ENCODE assay signal across 10 cellular contexts in genomic region chr12:38886064-38886463, GRCh38. TPM values are rescaled to one million over a fixed set of nuclear protein-coding genes. Genes with fewer than 3 reads are reported as not detected.
DNase-seq lines count a peak whose midpoint lies in the region; ATAC-seq, FAIRE-seq and TF ChIP-seq lines count a peak whose summit lies in the region.
"Had no signal": no experiment of that assay in that cellular context is flagged by ENCODE, and none has a peak within 500 bp of the region (broad histone marks: within the 10 kb centered on the region; RNA-seq: fewer than 3 reads in every experiment).

No MANE protein-coding gene starts in this region.

- H3K4me3 Mint-ChIP-seq in Calu3 (ENCODE audit: low read depth, unreplicated experiment), result no peak overlapping the region
- H3K4me3 Mint-ChIP-seq in endothelial cell (ENCODE audit: unreplicated experiment), result no peak overlapping the region

- H3K27ac Mint-ChIP-seq in Calu3 (ENCODE audit: unreplicated experiment) (peak overlapping the region; percentile 67), endothelial cell (ENCODE audit: unreplicated experiment) (no peak overlapping the region)

- no peak overlapping the region for H3K4me3 ChIP-seq in bronchial epithelial cell (ENCODE audit: low read depth, low read length)
- H3K4me3 ChIP-seq: lung had no signal

- H3K4me1 Mint-ChIP-seq in Calu3 (ENCODE audit: low read depth, unreplicated experiment), result peaks cover 15% of the 10 kb centered on the region
- H3K4me1 Mint-ChIP-seq in endothelial cell (ENCODE audit: unreplicated experiment), result no peaks in the 10 kb centered on the region

- H3K27me3 ChIP-seq in bronchial epithelial cell (ENCODE audit: control insufficient read depth, insufficient read depth, low read length), result no peaks in the 10 kb centered on the region

- H3K27me3 Mint-ChIP-seq in Calu3 (ENCODE audit: unreplicated experiment), result no peaks in the 10 kb centered on the region
- H3K27me3 Mint-ChIP-seq in endothelial cell (ENCODE audit: unreplicated experiment), result peaks cover 1% of the 10 kb centered on the region

- H3K36me3 ChIP-seq in bronchial epithelial cell (ENCODE audit: control insufficient read depth, insufficient read depth, low read length), result no peaks in the 10 kb centered on the region

- peak; percentile 20 for DNase-seq in Calu3
- DNase-seq in HT1080 (ENCODE audit: low read depth), result peak; percentile 70
- DNase-seq in bronchial epithelial cell (ENCODE audit: low read depth), result peak; percentile 89
- peak; percentile 62 to 86 for DNase-seq in lung microvascular endothelial cell (ENCODE audit: low read depth in 2 of 2)
- no peak for DNase-seq in foreskin melanocyte
- no peak for DNase-seq in endothelial cell (ENCODE audit: low spot score)
- DNase-seq: T-helper 2 cell had no signal

- no TSS peak for BruUV-seq in Calu3 (replicated peaks; lab: Mats Ljungman, UMichigan)

- H3K9me3 Mint-ChIP-seq in Calu3 (ENCODE audit: low read depth, unreplicated experiment) (peaks cover 7% of the 10 kb centered on the region), endothelial cell (ENCODE audit: unreplicated experiment) (no peaks in the 10 kb centered on the region)

- CTCF ChIA-PET in Calu3 (lab: Charles Lee), result no interaction called here

- ATAC-seq in HG03342 (IDR thresholded peaks at IDR 0.05; ENCODE audit: unreplicated experiment), result no peak
- no peak for ATAC-seq in GM21390 (IDR thresholded peaks at IDR 0.05; ENCODE audit: unreplicated experiment)

- no peak for FAIRE-seq in bronchial epithelial cell (lab: Jason Lieb, UNC)

- intact Hi-C loops in Calu3 (cut with micrococcal nuclease; ENCODE audit: unreplicated experiment), result no loop called here

- TF ChIP-seq CTCF in Calu3 (IDR thresholded peaks at IDR 0.05; ENCODE audit: unreplicated experiment), result no peak
- no peak for TF ChIP-seq CTCF in bronchial epithelial cell (IDR thresholded peaks at IDR 0.05; ENCODE audit: insufficient read depth, low read length, severe bottlenecking)
- no peak for TF ChIP-seq CTCF in endothelial cell (IDR thresholded peaks at IDR 0.05; ENCODE audit: unreplicated experiment)

- H3K36me3 Mint-ChIP-seq in Calu3 (ENCODE audit: insufficient read depth, unreplicated experiment) (no peaks in the 10 kb centered on the region), endothelial cell (ENCODE audit: low read depth, unreplicated experiment) (peaks cover 4% of the 10 kb centered on the region)

RNA-seq across cellular contexts. Expression of gene CPNE8, which starts 19.3 kb away (rescaled TPM):
- 17.8 and 18.6 TPM in 2 replicates for total RNA-seq in Calu3 (2022)
- 14.1 and 17.3 TPM in 2 replicates for total RNA-seq in HT1080 (2014; rRNA removed; shearing (Covaris generic))
- 9.9 and 13.7 TPM in 2 replicates for polyA plus RNA-seq in HT1080 (2015; cell fraction: cytosol; rRNA removed)
- 27.5 and 34.3 TPM in 2 replicates for polyA plus RNA-seq in HT1080 (2015; cell fraction: nucleus; rRNA removed)
- 6.8 and 7.1 TPM in 2 replicates for total RNA-seq in bronchial epithelial cell
- total RNA-seq in lung microvascular endothelial cell, result 8.7 and 14.3 TPM in 2 replicates
- 10.8 TPM for total RNA-seq in endothelial cell (ENCODE audit: unreplicated experiment)

Comparison
In these comparisons a context has a peak if more than half of its experiments do, and no peak if none do; other contexts are left out.
1. DNase-seq: peak in Calu3 (single experiment), HT1080 (single experiment), bronchial epithelial cell (single experiment) and lung microvascular endothelial cell (2 of 2); none in foreskin melanocyte (single experiment) and endothelial cell (single experiment).